In genomic region chr11:59031746-59032145, GRCh38 we compare ENCODE assay signal across 4 cellular contexts. TPM values are rescaled to one million over a fixed set of nuclear protein-coding genes. Genes with fewer than 3 reads are reported as not detected.
"Had no signal": no experiment of that assay in that cellular context is flagged by ENCODE, and none has a peak within 500 bp of the region (broad histone marks: within the 10 kb centered on the region; RNA-seq: fewer than 3 reads in every experiment).

No MANE protein-coding gene starts in this region.

RNA-seq across cellular contexts. Expression of gene GLYATL1B, which starts 54.4 kb away (rescaled TPM):
- total RNA-seq: LHCN-M2, M059J, MCF 10A, NCI-H460 had no signal
